ENCODE assay signal across 11 cellular contexts in the genomic region with DNA sequence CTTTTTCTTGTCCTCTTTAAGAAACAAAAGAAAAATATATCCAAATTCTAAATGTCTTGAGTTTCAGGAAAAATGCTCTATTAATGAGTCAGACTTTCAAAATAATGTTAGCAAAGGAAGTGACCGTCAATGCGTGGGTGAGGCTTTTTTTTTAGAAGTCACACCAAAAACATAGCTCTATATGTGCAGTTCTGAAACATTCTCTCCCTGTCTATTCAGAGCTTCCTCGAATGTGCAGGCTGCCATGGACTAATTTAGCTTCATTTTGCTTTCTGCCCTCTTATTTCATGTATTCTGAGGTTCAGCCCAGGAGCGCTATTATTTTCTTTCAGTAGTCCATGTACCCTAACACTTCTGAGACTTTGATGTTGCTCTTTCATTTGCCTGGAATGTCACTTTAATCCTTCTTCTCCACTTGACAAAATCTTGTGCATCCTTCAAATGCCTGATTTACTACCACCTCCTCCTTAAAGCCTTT.
DNase-seq lines count a peak whose midpoint lies in the region; ATAC-seq and TF ChIP-seq lines count a peak whose summit lies in the region.
"Had no signal": no experiment of that assay in that cellular context is flagged by ENCODE, and none has a peak within 500 bp of the region (broad histone marks: within the 10 kb centered on the region; RNA-seq: fewer than 3 reads in every experiment).

No MANE protein-coding gene starts in this region.

- H3K4me1 Mint-ChIP-seq in activated naive CD4-positive, alpha-beta T cell treated with anti-CD3 and anti-CD28 coated beads, Interleukin-2, amount 10 ng/mL, durations not matched to agents 7 days and 5 days = peaks cover 8% of the 10 kb centered on the region
- H3K4me1 Mint-ChIP-seq in chondrocyte (ENCODE audit: low read depth) = peaks cover 20% of the 10 kb centered on the region

- no peak overlapping the region for H3K4me3 Mint-ChIP-seq in activated naive CD4-positive, alpha-beta T cell treated with anti-CD3 and anti-CD28 coated beads, Interleukin-2, amount 10 ng/mL, durations not matched to agents 7 days and 5 days
- H3K4me3 Mint-ChIP-seq in chondrocyte (ENCODE audit: unreplicated experiment) = no peak overlapping the region
- H3K4me3 Mint-ChIP-seq: brain had no signal

- no peak overlapping the region for H3K4me3 ChIP-seq in ovary
- H3K4me3 ChIP-seq: right lobe of liver had no signal

- no peaks in the 10 kb centered on the region for H3K36me3 Mint-ChIP-seq in activated naive CD4-positive, alpha-beta T cell treated with anti-CD3 and anti-CD28 coated beads, Interleukin-2, amount 10 ng/mL, durations not matched to agents 7 days and 5 days
- no peaks in the 10 kb centered on the region for H3K36me3 Mint-ChIP-seq in chondrocyte (ENCODE audit: low read depth)
- H3K36me3 Mint-ChIP-seq: brain had no signal

- no peak for TF ChIP-seq EP300 in ovary (IDR thresholded peaks at IDR 0.05)

- no peaks in the 10 kb centered on the region for H3K9me3 ChIP-seq in ovary
- H3K9me3 ChIP-seq: right lobe of liver had no signal

- DNase-seq in activated naive CD4-positive, alpha-beta T cell treated with Interleukin-2 at 50 U/mL for 16 hours = peak; percentile 4
- no peak for DNase-seq in activated naive CD4-positive, alpha-beta T cell treated with anti-CD3 and anti-CD28 coated beads, Interleukin-2, amount 10 ng/mL, durations not matched to agents 7 days and 5 days
- no peak for DNase-seq in chondrocyte (ENCODE audit: low spot score)
- DNase-seq in superior temporal gyrus (ENCODE audit: extremely low spot score) = peak; percentile 49
- no peak for DNase-seq in ovary
- DNase-seq: NCI-H2227 treated with DMSO at 0.1 percent for 48 hours, right lobe of liver had no signal

- H3K36me3 ChIP-seq in ovary = no peaks in the 10 kb centered on the region
- H3K36me3 ChIP-seq: right lobe of liver had no signal

- peak; percentile 64 for ATAC-seq in HG03442 (IDR thresholded peaks at IDR 0.05; ENCODE audit: unreplicated experiment)
- ATAC-seq in HG03457 (IDR thresholded peaks at IDR 0.05; ENCODE audit: unreplicated experiment) = no peak
- no peak for ATAC-seq in HG03571 (IDR thresholded peaks at IDR 0.05; ENCODE audit: unreplicated experiment)

- TF ChIP-seq POLR2A in ovary (IDR thresholded peaks at IDR 0.05) = no peak

- H3K27me3 Mint-ChIP-seq in activated naive CD4-positive, alpha-beta T cell treated with anti-CD3 and anti-CD28 coated beads, Interleukin-2, amount 10 ng/mL, durations not matched to agents 7 days and 5 days = no peaks in the 10 kb centered on the region
- no peaks in the 10 kb centered on the region for H3K27me3 Mint-ChIP-seq in chondrocyte (ENCODE audit: low read depth)
- H3K27me3 Mint-ChIP-seq: brain had no signal

- peaks cover 1% of the 10 kb centered on the region for H3K9me3 Mint-ChIP-seq in activated naive CD4-positive, alpha-beta T cell treated with anti-CD3 and anti-CD28 coated beads, Interleukin-2, amount 10 ng/mL, durations not matched to agents 7 days and 5 days
- no peaks in the 10 kb centered on the region for H3K9me3 Mint-ChIP-seq in chondrocyte (ENCODE audit: low read depth)

- no peaks in the 10 kb centered on the region for H3K4me1 ChIP-seq in ovary (ENCODE audit: insufficient read depth)
- H3K4me1 ChIP-seq: right lobe of liver had no signal

- intact Hi-C loops in ovary (cut with DNase I) = no loop called here

- CTCF ChIA-PET in activated naive CD4-positive, alpha-beta T cell treated with anti-CD3 and anti-CD28 coated beads, Interleukin-2, amount 10 ng/mL, durations not matched to agents 7 days and 5 days (lab: Charles Lee) = no interaction called here

- TF ChIP-seq CTCF in chondrocyte (IDR thresholded peaks at IDR 0.05) (no peak), ovary (IDR thresholded peaks at IDR 0.05) (no peak)

- WGBS in ovary, 3 donors = 25 to 29% (median 29%) methylated on average over 4 of the region's 4 CpGs

- no peak overlapping the region for H3K27ac ChIP-seq in ovary
- H3K27ac ChIP-seq: right lobe of liver had no signal

- no peaks in the 10 kb centered on the region for H3K27me3 ChIP-seq in ovary
- H3K27me3 ChIP-seq: right lobe of liver had no signal

- no peak overlapping the region for H3K27ac Mint-ChIP-seq in activated naive CD4-positive, alpha-beta T cell treated with anti-CD3 and anti-CD28 coated beads, Interleukin-2, amount 10 ng/mL, durations not matched to agents 7 days and 5 days
- H3K27ac Mint-ChIP-seq in chondrocyte (ENCODE audit: unreplicated experiment) = peak overlapping the region; percentile 84
- H3K27ac Mint-ChIP-seq: brain had no signal

Comparison
In these comparisons a context has a peak if more than half of its experiments do, and no peak if none do; other contexts are left out.
1. DNase-seq: peak in activated naive CD4-positive, alpha-beta T cell treated with Interleukin-2 at 50 U/mL for 16 hours (single experiment) and superior temporal gyrus (single experiment); none in activated naive CD4-positive, alpha-beta T cell treated with anti-CD3 and anti-CD28 coated beads, Interleukin-2, amount 10 ng/mL, durations not matched to agents 7 days and 5 days (single experiment), chondrocyte (single experiment) and ovary (0 of 5).